12 cellular contexts compared by ENCODE assay signal in the genomic region with DNA sequence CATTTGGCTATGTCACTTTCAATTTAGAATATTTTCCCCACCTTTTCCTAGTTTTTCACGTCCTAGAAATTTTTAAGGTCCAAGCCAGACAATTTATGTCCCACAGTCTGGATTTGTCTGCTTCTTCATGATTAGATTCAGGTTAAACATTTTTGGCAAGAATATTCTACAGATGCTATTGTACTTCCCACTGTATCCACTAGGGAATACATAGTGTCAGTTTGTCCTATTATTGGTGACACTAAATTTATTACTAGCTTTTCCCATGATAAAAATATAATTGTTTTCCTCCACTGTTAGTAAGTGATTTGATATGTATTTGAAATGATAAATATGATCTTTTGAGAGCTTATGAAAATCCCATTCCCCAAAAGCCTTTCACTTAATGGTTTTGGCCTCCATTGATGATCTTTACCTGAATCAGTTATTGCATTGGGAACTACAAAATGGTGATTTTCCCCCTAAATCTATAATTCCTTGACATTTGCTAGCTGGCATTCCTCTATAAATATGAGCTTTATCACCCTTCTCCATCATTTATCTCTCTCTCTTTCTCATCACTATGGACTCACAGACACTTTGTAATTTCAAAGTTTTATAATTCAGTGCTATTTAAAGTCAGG. TPM values are rescaled to one million over a fixed set of nuclear protein-coding genes. Genes with fewer than 3 reads are reported as not detected.
DNase-seq lines count a peak whose midpoint lies in the region; TF ChIP-seq lines count a peak whose summit lies in the region.
"Had no signal": no experiment of that assay in that cellular context is flagged by ENCODE, and none has a peak within 500 bp of the region (broad histone marks: within the 10 kb centered on the region; RNA-seq: fewer than 3 reads in every experiment).

No MANE protein-coding gene starts in this region.

- no peak overlapping the region for H3K27ac Mint-ChIP-seq in immature natural killer cell
- H3K27ac Mint-ChIP-seq: activated CD4-positive, alpha-beta T cell treated with anti-CD3 and anti-CD28 coated beads, Interleukin-2, amount 10 ng/mL, durations not matched to agents 7 days and 5 days had no signal

- no peaks in the 10 kb centered on the region for H3K4me1 ChIP-seq in adrenal gland (replicated peaks in 1 of 2)

- TF ChIP-seq CTCF in AG09319 (IDR thresholded peaks at IDR 0.05; ENCODE audit: low read depth, low read length) (peak; percentile 16), HFF-Myc (IDR thresholded peaks at IDR 0.05; ENCODE audit: low read depth, low read length, missing control alignments) (peak; percentile 8), adrenal gland (IDR thresholded peaks at IDR 0.05) (peak in 4 of 6 experiments; percentile 32 to 50 (median 36)), kidney epithelial cell (IDR thresholded peaks at IDR 0.05; ENCODE audit: insufficient read depth, low read length, poor library complexity, severe bottlenecking) (peak; percentile 18)

- H3K4me3 Mint-ChIP-seq in immature natural killer cell = no peak overlapping the region
- H3K4me3 Mint-ChIP-seq: activated CD4-positive, alpha-beta T cell treated with anti-CD3 and anti-CD28 coated beads, Interleukin-2, amount 10 ng/mL, durations not matched to agents 7 days and 5 days; naive B cell had no signal

- 46 to 74% (median 70%) methylated on average over 1 of the region's 1 CpG for WGBS in adrenal gland, 4 donors

- H3K9me3 ChIP-seq in adrenal gland (replicated peaks in 1 of 3) = no peaks in the 10 kb centered on the region

- intact Hi-C loops in adrenal gland (cut with DNase I) = no loop called here

- no peaks in the 10 kb centered on the region for H3K9me3 Mint-ChIP-seq in immature natural killer cell
- H3K9me3 Mint-ChIP-seq: activated CD4-positive, alpha-beta T cell treated with anti-CD3 and anti-CD28 coated beads, Interleukin-2, amount 10 ng/mL, durations not matched to agents 7 days and 5 days had no signal

- no peak overlapping the region for H3K4me3 ChIP-seq in HFF-Myc (replicated peaks; ENCODE audit: low read depth, low read length)
- no peak overlapping the region for H3K4me3 ChIP-seq in adrenal gland
- no peak overlapping the region for H3K4me3 ChIP-seq in kidney epithelial cell (ENCODE audit: low read depth, low read length)

- no peaks in the 10 kb centered on the region for H3K27me3 ChIP-seq in adrenal gland
- H3K27me3 ChIP-seq in kidney epithelial cell (ENCODE audit: control insufficient read depth, insufficient read depth, low read length) = no peaks in the 10 kb centered on the region

- no peaks in the 10 kb centered on the region for H3K4me1 Mint-ChIP-seq in immature natural killer cell
- H3K4me1 Mint-ChIP-seq: activated CD4-positive, alpha-beta T cell treated with anti-CD3 and anti-CD28 coated beads, Interleukin-2, amount 10 ng/mL, durations not matched to agents 7 days and 5 days; naive B cell had no signal

- H3K36me3 ChIP-seq in adrenal gland (replicated peaks in 1 of 2) = no peaks in the 10 kb centered on the region
- H3K36me3 ChIP-seq in kidney epithelial cell (ENCODE audit: control insufficient read depth, insufficient read depth, low read length) = no peaks in the 10 kb centered on the region

- H3K27me3 Mint-ChIP-seq in immature natural killer cell (ENCODE audit: low read depth in 3 of 3) = peaks cover 2 to 3% (median 2%) of the 10 kb centered on the region in 3 donors
- H3K27me3 Mint-ChIP-seq: activated CD4-positive, alpha-beta T cell treated with anti-CD3 and anti-CD28 coated beads, Interleukin-2, amount 10 ng/mL, durations not matched to agents 7 days and 5 days had no signal

- DNase-seq in AG09319 (ENCODE audit: extremely low read depth, low read depth) (no peak), HFF-Myc (ENCODE audit: extremely low read depth, low read depth) (no peak), adrenal gland (no peak), kidney epithelial cell (ENCODE audit: low read depth) (no peak), immature natural killer cell (no peak), foreskin melanocyte (no peak), mucosa of gallbladder (ENCODE audit: low spot score) (no peak), SKM-1 (lab: John Stamatoyannopoulos, UW; ENCODE audit: unreplicated experiment) (no peak)
- DNase-seq: activated CD4-positive, alpha-beta T cell treated with anti-CD3 and anti-CD28 coated beads, Interleukin-2, amount 10 ng/mL, durations not matched to agents 7 days and 5 days; activated naive CD4-positive, alpha-beta T cell treated with Interleukin-2 at 50 U/mL for 16 hours; naive B cell; stimulated activated naive CD4-positive, alpha-beta T cell had no signal

- no peak overlapping the region for H3K27ac ChIP-seq in adrenal gland

- TF ChIP-seq POLR2A in adrenal gland (IDR thresholded peaks at IDR 0.05) = no peak

- H3K36me3 Mint-ChIP-seq in immature natural killer cell = no peaks in the 10 kb centered on the region
- H3K36me3 Mint-ChIP-seq: naive B cell had no signal

RNA-seq across cellular contexts. Expression of gene ARL14, which starts 8.3 kb away (rescaled TPM):
- total RNA-seq in adrenal gland (under 1 TPM in 2 of 8 donors, not detected in 6; 0.19 to 0.22 TPM), kidney epithelial cell (0.08 and 0.21 TPM in 2 replicates), mucosa of gallbladder (18.5 TPM)
- polyA plus RNA-seq in adrenal gland (under 1 TPM in 1 of 3 donors, not detected in 2; 0.27 TPM), immature natural killer cell (not detected)
- total RNA-seq: activated CD4-positive, alpha-beta T cell treated with anti-CD3 and anti-CD28 coated beads, Interleukin-2, amount 10 ng/mL, durations not matched to agents 7 days and 5 days had no signal

Comparison
In these comparisons a context has a peak if more than half of its experiments do, and no peak if none do; other contexts are left out.
1. RNA of gene ARL14, which starts 8.3 kb away (total RNA-seq): 18.5 TPM in mucosa of gallbladder (single experiment); 0.08 to 0.21 TPM in kidney epithelial cell and 0.19 to 0.22 TPM in adrenal gland; every median in the first group is over 10 times any median in the second.
2. Peak in every context shown above with its lines, with median percentiles within 50 percentile points of each other: CTCF ChIP-seq.